In the genomic region with DNA sequence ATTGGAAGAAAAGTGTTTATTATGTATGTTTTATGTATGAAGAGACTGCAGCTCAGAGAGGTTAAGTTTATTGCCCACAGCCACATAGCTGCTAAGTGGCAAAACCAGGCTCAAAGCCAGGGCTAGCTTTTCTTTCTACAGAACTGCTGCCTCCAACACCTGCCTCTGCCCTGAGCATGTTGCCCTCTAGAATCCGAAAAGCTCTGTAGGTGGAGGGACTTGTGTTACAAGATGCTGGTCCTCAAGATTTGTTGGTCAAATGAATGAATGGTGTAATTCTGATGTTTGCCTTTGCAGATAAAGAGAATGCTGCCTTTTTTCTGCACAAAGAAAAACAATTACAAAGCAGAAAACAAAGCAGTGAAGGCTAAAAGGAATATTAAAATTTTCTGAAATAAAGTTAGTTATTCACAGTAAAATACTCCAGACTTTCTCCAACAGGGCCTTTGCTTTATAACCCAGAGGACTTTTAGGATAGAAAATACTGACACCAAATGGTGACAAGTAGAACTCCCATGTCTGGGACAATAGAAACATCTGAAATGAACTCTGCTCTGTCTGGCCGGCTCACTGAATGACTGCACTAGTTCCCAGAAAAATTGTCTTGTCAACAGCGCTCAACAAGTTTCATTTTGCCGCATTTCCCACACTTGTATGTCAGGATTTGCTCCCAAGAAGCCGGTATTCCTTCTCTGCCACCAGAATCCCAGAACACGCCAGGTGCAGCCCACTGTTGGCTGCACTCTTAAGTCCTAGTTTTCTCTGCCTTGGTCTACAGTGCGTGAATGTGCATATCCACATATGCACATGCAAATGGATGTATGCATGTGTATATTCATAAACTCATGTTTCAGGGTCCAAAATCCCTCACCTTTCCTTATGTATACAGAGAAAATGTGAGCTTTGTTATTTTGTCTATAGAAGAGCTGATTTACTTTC, we compare ENCODE assay signal across 9 cellular contexts. TPM values are rescaled to one million over a fixed set of nuclear protein-coding genes. Genes with fewer than 3 reads are reported as not detected.
DNase-seq lines count a peak whose midpoint lies in the region; ATAC-seq, FAIRE-seq and TF ChIP-seq lines count a peak whose summit lies in the region.
"Had no signal": no experiment of that assay in that cellular context is flagged by ENCODE, and none has a peak within 500 bp of the region (broad histone marks: within the 10 kb centered on the region; RNA-seq: fewer than 3 reads in every experiment).

No MANE protein-coding gene starts in this region.

- dilution Hi-C loops in endothelial cell of umbilical vein (cut with MboI; ENCODE audit: extremely low pct_ligation_motif_present, low sequenced_read_pairs), result no loop called here

- no peaks in the 10 kb centered on the region for H4K20me1 ChIP-seq in PC-3 (ENCODE audit: low read length)
- H4K20me1 ChIP-seq in endothelial cell of umbilical vein (replicated peaks; ENCODE audit: control insufficient read depth, extremely low read depth, insufficient read depth, low read length), result no peaks in the 10 kb centered on the region

- H3K27ac ChIP-seq in PC-3 (ENCODE audit: low read length), result no peak overlapping the region
- H3K27ac ChIP-seq in endothelial cell of umbilical vein (ENCODE audit: insufficient read depth, low read depth, low read length), result no peak overlapping the region

- H3K27me3 Mint-ChIP-seq in naive thymus-derived CD8-positive, alpha-beta T cell, result peaks cover 0 to 5% (median 0%) of the 10 kb centered on the region in 5 donors

- H3K4me3 ChIP-seq in PC-3 (ENCODE audit: low read length) (no peak overlapping the region), endothelial cell of umbilical vein (replicated peaks in 1 of 3; ENCODE audit: insufficient read depth in 1 of 3, low read depth in 1 of 3, low read length in 3 of 3) (no peak overlapping the region)

- intact Hi-C loops in PC-3 (cut with micrococcal nuclease) (loop anchor here (1.0 to 10.0 kb wide), 3 partner anchors 68 to 448 kb away; no protein-coding TSS in a partner anchor), endothelial cell of umbilical vein (cut with micrococcal nuclease) (loop anchor here (1.0 to 5.0 kb wide), 3 partner anchors 64 to 386 kb away; a partner anchor contains a TSS)

- no peaks in the 10 kb centered on the region for H3K4me1 ChIP-seq in PC-3 (ENCODE audit: insufficient read depth, low read length)
- H3K4me1 ChIP-seq in endothelial cell of umbilical vein (ENCODE audit: control insufficient read depth, extremely low read depth, insufficient read depth, low read length), result no peaks in the 10 kb centered on the region

- H3K9me1 ChIP-seq in endothelial cell of umbilical vein (replicated peaks; ENCODE audit: control insufficient read depth, extremely low read depth, insufficient read depth, low read length), result no peaks in the 10 kb centered on the region

- H3K9me3 ChIP-seq in PC-3 (ENCODE audit: low read length) (no peaks in the 10 kb centered on the region), endothelial cell of umbilical vein (replicated peaks; ENCODE audit: control insufficient read depth, insufficient read depth, low read length) (no peaks in the 10 kb centered on the region)

- POLR2A ChIA-PET in PC-3 (lab: Charles Lee; ENCODE audit: unreplicated experiment) (interaction anchor here (0.5 kb wide), 2 partner anchors 42 to 185 kb away, joined by 5 read pairs; no protein-coding TSS in a partner anchor), endothelial cell of umbilical vein (lab: Charles Lee) (no interaction called here)
- POLR2A ChIA-PET in naive thymus-derived CD8-positive, alpha-beta T cell (lab: Charles Lee), result interaction anchor here (3.2 kb wide), 1 partner anchor 64 kb away, joined by 6 read pairs; no protein-coding TSS in a partner anchor

- no peaks in the 10 kb centered on the region for H3K9me2 ChIP-seq in PC-3 (replicated peaks; ENCODE audit: low read length)

- no peaks in the 10 kb centered on the region for H3F3A ChIP-seq in PC-3 (ENCODE audit: low read length, unreplicated experiment)

- no peak overlapping the region for H2AFZ ChIP-seq in PC-3 (ENCODE audit: low read length)
- no peak overlapping the region for H2AFZ ChIP-seq in endothelial cell of umbilical vein (ENCODE audit: low read depth, low read length)

- no peaks in the 10 kb centered on the region for H3K79me2 ChIP-seq in PC-3 (ENCODE audit: low read length)
- no peaks in the 10 kb centered on the region for H3K79me2 ChIP-seq in endothelial cell of umbilical vein (ENCODE audit: control insufficient read depth, insufficient read depth, low read length)

- peaks cover 17 to 57% (median 39%) of the 10 kb centered on the region in 4 donors for H3K4me1 Mint-ChIP-seq in naive thymus-derived CD8-positive, alpha-beta T cell

- ATAC-seq in GM18511 (IDR thresholded peaks at IDR 0.05; ENCODE audit: unreplicated experiment) (peak; percentile 47), HG03378 (IDR thresholded peaks at IDR 0.05; ENCODE audit: unreplicated experiment) (peak; percentile 48), PC-3 (peak; percentile 82)
- peak; percentile 66 to 91 for ATAC-seq in naive thymus-derived CD8-positive, alpha-beta T cell

- no peak overlapping the region for H3K4me3 Mint-ChIP-seq in naive thymus-derived CD8-positive, alpha-beta T cell
- H3K4me3 Mint-ChIP-seq: T-helper 1 cell treated with Interleukin-12 subunit alpha and Interleukin-12 subunit beta and Interleukin-4 antibody, amounts not matched to agents 30 μg/mL and 1 μg/mL, for 36 hours had no signal

- no peaks in the 10 kb centered on the region for H3K36me3 Mint-ChIP-seq in naive thymus-derived CD8-positive, alpha-beta T cell

- DNase-seq in CD1c-positive myeloid dendritic cell (ENCODE audit: extremely low spot score) (peak; percentile 63), PC-3 (peak; percentile 54), endothelial cell of umbilical vein (ENCODE audit: low read depth, low spot score) (peak; percentile 52), GM19238 (ENCODE audit: insufficient read length, low spot score) (no peak)
- DNase-seq in naive thymus-derived CD8-positive, alpha-beta T cell, result peak in 5 of 10 donors; percentile 2 to 47 (median 37)
- no peak for DNase-seq in effector CD8-positive, alpha-beta T cell (lab: John Stamatoyannopoulos, UW)

- no peak overlapping the region for H3K4me2 ChIP-seq in PC-3 (ENCODE audit: low read length)
- no peak overlapping the region for H3K4me2 ChIP-seq in endothelial cell of umbilical vein (ENCODE audit: insufficient read depth, low read length)

- H3K36me3 ChIP-seq in PC-3 (ENCODE audit: low read depth, low read length) (no peaks in the 10 kb centered on the region), endothelial cell of umbilical vein (ENCODE audit: control insufficient read depth in 2 of 2, extremely low read depth in 1 of 2, insufficient read depth in 2 of 2, low read length in 2 of 2) (no peaks in the 10 kb centered on the region)

- FAIRE-seq in endothelial cell of umbilical vein (lab: Jason Lieb, UNC), result peak; percentile 80

- TF ChIP-seq POLR2A in endothelial cell of umbilical vein (IDR thresholded peaks at IDR 0.05; ENCODE audit: low read depth, low read length), result no peak

- peak; percentile 63 for TF ChIP-seq CTCF in PC-3 (conservative IDR thresholded peaks at IDR 0.05; ENCODE audit: low read depth, low read length)
- TF ChIP-seq CTCF in endothelial cell of umbilical vein (IDR thresholded peaks at IDR 0.05; ENCODE audit: extremely low read depth in 1 of 2, insufficient read depth in 1 of 2, low read depth in 1 of 2, low read length in 2 of 2), result peak; percentile 33 to 41

- H3K27ac Mint-ChIP-seq in naive thymus-derived CD8-positive, alpha-beta T cell, result peak overlapping the region in 2 of 10 donors; percentile 35 to 52
- H3K27ac Mint-ChIP-seq: T-helper 1 cell treated with Interleukin-12 subunit alpha and Interleukin-12 subunit beta and Interleukin-4 antibody, amounts not matched to agents 30 μg/mL and 1 μg/mL, for 36 hours had no signal

- H3K27me3 ChIP-seq in PC-3 (ENCODE audit: low read length) (peaks cover 49% of the 10 kb centered on the region), endothelial cell of umbilical vein (ENCODE audit: control insufficient read depth in 2 of 2, insufficient read depth in 2 of 2, low read length in 2 of 2) (peaks cover 9 to 30% of the 10 kb centered on the region in 2 experiments)

- CTCF ChIA-PET in PC-3 (lab: Charles Lee), result no interaction called here
- CTCF ChIA-PET in endothelial cell of umbilical vein (lab: Charles Lee), result interaction anchor here (0.8 to 6.9 kb wide), 12 partner anchors 13 to 599 kb away, joined by 3 to 127 read pairs (median 3); a partner anchor contains a TSS

- H3K9ac ChIP-seq in PC-3 (ENCODE audit: low read length), result no peak overlapping the region
- H3K9ac ChIP-seq in endothelial cell of umbilical vein (replicated peaks; ENCODE audit: extremely low read depth, insufficient read depth, low read length), result no peak overlapping the region

- H3K9me3 Mint-ChIP-seq in naive thymus-derived CD8-positive, alpha-beta T cell, result no peaks in the 10 kb centered on the region
- H3K9me3 Mint-ChIP-seq: T-helper 1 cell treated with Interleukin-12 subunit alpha and Interleukin-12 subunit beta and Interleukin-4 antibody, amounts not matched to agents 30 μg/mL and 1 μg/mL, for 36 hours had no signal

- BruUV-seq in PC-3 (replicated peaks; lab: Mats Ljungman, UMichigan) (no TSS peak), endothelial cell of umbilical vein (replicated peaks; lab: Mats Ljungman, UMichigan) (no TSS peak)

RNA-seq across cellular contexts. Expression of a gene that starts 11.0 kb away (rescaled TPM):
- total RNA-seq in PC-3 (2014; rRNA removed), result not detected in 2 replicates
- total RNA-seq in endothelial cell of umbilical vein, result not detected in 2 replicates
- not detected in 2 replicates for polyA plus RNA-seq in endothelial cell of umbilical vein
- not detected in 2 replicates for polyA plus RNA-seq in endothelial cell of umbilical vein (2011; cell fraction: cytosol; rRNA removed)
- polyA plus RNA-seq in endothelial cell of umbilical vein (2011; cell fraction: nucleus; rRNA removed), result not detected in 2 replicates
- polyA plus RNA-seq in endothelial cell of umbilical vein (2012), result not detected in 2 replicates
- polyA minus RNA-seq in endothelial cell of umbilical vein, result not detected in 2 replicates
- not detected for polyA minus RNA-seq in endothelial cell of umbilical vein (2011; cell fraction: cytosol; rRNA and poly(A)+ RNA removed)
- not detected in 2 replicates for polyA minus RNA-seq in endothelial cell of umbilical vein (2011; cell fraction: nucleus; rRNA and poly(A)+ RNA removed)
- not detected for total RNA-seq in naive thymus-derived CD8-positive, alpha-beta T cell
- polyA plus RNA-seq in naive thymus-derived CD8-positive, alpha-beta T cell, result not detected

RNA-seq across cellular contexts. Expression of a gene that starts 21.9 kb away (rescaled TPM):
- total RNA-seq in PC-3 (2014; rRNA removed) (not detected in 2 replicates), endothelial cell of umbilical vein (not detected in 2 replicates)
- polyA plus RNA-seq in endothelial cell of umbilical vein, result not detected in 2 replicates
- not detected in 2 replicates for polyA plus RNA-seq in endothelial cell of umbilical vein (2011; cell fraction: cytosol; rRNA removed)
- not detected in 2 replicates for polyA plus RNA-seq in endothelial cell of umbilical vein (2011; cell fraction: nucleus; rRNA removed)
- polyA plus RNA-seq in endothelial cell of umbilical vein (2012), result not detected in 2 replicates
- polyA minus RNA-seq in endothelial cell of umbilical vein, result not detected in 2 replicates
- not detected for polyA minus RNA-seq in endothelial cell of umbilical vein (2011; cell fraction: cytosol; rRNA and poly(A)+ RNA removed)
- not detected in 2 replicates for polyA minus RNA-seq in endothelial cell of umbilical vein (2011; cell fraction: nucleus; rRNA and poly(A)+ RNA removed)
- 1 to 10 TPM; 5.2 to 5.6 TPM for total RNA-seq in naive thymus-derived CD8-positive, alpha-beta T cell
- polyA plus RNA-seq in naive thymus-derived CD8-positive, alpha-beta T cell, result under 1 TPM in 1 of 3 donors, not detected in 2; 0.15 TPM

Comparison
In these comparisons a context has a peak if more than half of its experiments do, and no peak if none do; other contexts are left out.
1. DNase-seq: peak in CD1c-positive myeloid dendritic cell (single experiment), PC-3 (single experiment) and endothelial cell of umbilical vein (single experiment); none in effector CD8-positive, alpha-beta T cell (single experiment) and GM19238 (single experiment).
2. Peak in every context shown above with its lines, with median percentiles within 50 percentile points of each other: ATAC-seq.